Comparison of ENCODE assay signal across 23 cellular contexts in genomic region chr13:106990594-106990993, GRCh38.
"Had no signal": no experiment of that assay in that cellular context is flagged by ENCODE, and none has a peak within 500 bp of the region (broad histone marks: within the 10 kb centered on the region; RNA-seq: fewer than 3 reads in every experiment).

No MANE protein-coding gene starts in this region.

- H3K4me1 Mint-ChIP-seq: activated B cell treated with CpG ODN at 0.5 μM for 24 hours; activated CD4-positive, alpha-beta T cell treated with anti-CD3 and anti-CD28 coated beads, Interleukin-2, amount 10 ng/mL, durations not matched to agents 24 days and 14 days; activated CD8-positive, alpha-beta memory T cell treated with anti-CD3 and anti-CD28 coated beads, Interleukin-2, amount 10 ng/mL, durations not matched to agents 7 days and 5 days; T-helper 17 cell had no signal

- H3K36me3 Mint-ChIP-seq: activated CD8-positive, alpha-beta memory T cell treated with anti-CD3 and anti-CD28 coated beads, Interleukin-2, amount 10 ng/mL, durations not matched to agents 7 days and 5 days; activated naive CD8-positive, alpha-beta T cell had no signal

- H3K4me3 ChIP-seq: breast epithelium had no signal

- H3K27ac Mint-ChIP-seq: activated B cell treated with CpG ODN at 0.5 μM for 24 hours; activated CD4-positive, alpha-beta T cell treated with anti-CD3 and anti-CD28 coated beads, Interleukin-2, amount 10 ng/mL, durations not matched to agents 24 days and 14 days; activated CD8-positive, alpha-beta memory T cell treated with anti-CD3 and anti-CD28 coated beads, Interleukin-2, amount 10 ng/mL, durations not matched to agents 7 days and 5 days; activated naive CD4-positive, alpha-beta T cell treated with anti-CD3 and anti-CD28 coated beads for 36 hours; activated naive CD8-positive, alpha-beta T cell; activated T-cell treated with anti-CD3 and anti-CD28 coated beads, Interleukin-2, amount 50 U/mL, for 24 hours; T-helper 17 cell had no signal

- H3K27me3 Mint-ChIP-seq: activated B cell treated with CpG ODN at 0.5 μM for 24 hours; activated CD4-positive, alpha-beta T cell treated with anti-CD3 and anti-CD28 coated beads, Interleukin-2, amount 10 ng/mL, durations not matched to agents 24 days and 14 days; activated CD8-positive, alpha-beta memory T cell treated with anti-CD3 and anti-CD28 coated beads, Interleukin-2, amount 10 ng/mL, durations not matched to agents 7 days and 5 days; activated naive CD8-positive, alpha-beta T cell; activated T-cell treated with anti-CD3 and anti-CD28 coated beads, Interleukin-2, amount 50 U/mL, for 24 hours; T-helper 17 cell had no signal

- H3K4me3 Mint-ChIP-seq: activated B cell treated with CpG ODN at 0.5 μM for 24 hours; activated CD4-positive, alpha-beta T cell treated with anti-CD3 and anti-CD28 coated beads, Interleukin-2, amount 10 ng/mL, durations not matched to agents 24 days and 14 days; activated CD8-positive, alpha-beta memory T cell treated with anti-CD3 and anti-CD28 coated beads, Interleukin-2, amount 10 ng/mL, durations not matched to agents 7 days and 5 days; activated naive CD4-positive, alpha-beta T cell treated with anti-CD3 and anti-CD28 coated beads for 36 hours; activated naive CD8-positive, alpha-beta T cell; activated T-cell treated with anti-CD3 and anti-CD28 coated beads, Interleukin-2, amount 50 U/mL, for 24 hours; T-helper 17 cell had no signal

- FAIRE-seq: RCC 7860 had no signal

- H3K27ac ChIP-seq: breast epithelium had no signal

- H3K36me3 ChIP-seq: breast epithelium had no signal

- H3K4me1 ChIP-seq: breast epithelium had no signal

- DNase-seq: activated B cell treated with CpG ODN at 0.5 μM for 24 hours; activated CD4-positive, alpha-beta T cell treated with anti-CD3 and anti-CD28 coated beads for 1 hour; activated CD4-positive, alpha-beta T cell treated with anti-CD3 and anti-CD28 coated beads, Interleukin-2, amount 10 ng/mL, durations not matched to agents 24 days and 14 days; activated CD4-positive, alpha-beta T cell treated with anti-CD3 and anti-CD28 coated beads, Interleukin-2, amount 50 U/mL, for 48 hours; activated CD8-positive, alpha-beta memory T cell treated with anti-CD3 and anti-CD28 coated beads, Interleukin-2, amount 10 ng/mL, durations not matched to agents 7 days and 5 days; activated gamma-delta T cell; activated naive CD4-positive, alpha-beta T cell treated with anti-CD3 and anti-CD28 coated beads for 36 hours; activated T-cell treated with anti-CD3 and anti-CD28 coated beads, Interleukin-2, amount 50 U/mL, for 24 hours; anterior cingulate cortex; caudate nucleus; NCI-H1105 treated with DMSO at 0.1 percent for 48 hours; NCI-H1436 treated with DMSO at 0.1 percent for 48 hours; NCI-H187; NCI-H2081; NCI-H446; NCI-H524; PC-3; SHP77 treated with DMSO at 0.1 percent for 48 hours; T-helper 17 cell; T-helper 9 cell had no signal

- H3K27me3 ChIP-seq: breast epithelium had no signal

- H3K9me3 ChIP-seq: breast epithelium had no signal

- ATAC-seq: activated CD8-positive, alpha-beta memory T cell treated with anti-CD3 and anti-CD28 coated beads, Interleukin-2, amount 10 ng/mL, durations not matched to agents 7 days and 5 days; PC-3; T-helper 17 cell had no signal
